ENCODE assay signal across 10 cellular contexts in the genomic region with DNA sequence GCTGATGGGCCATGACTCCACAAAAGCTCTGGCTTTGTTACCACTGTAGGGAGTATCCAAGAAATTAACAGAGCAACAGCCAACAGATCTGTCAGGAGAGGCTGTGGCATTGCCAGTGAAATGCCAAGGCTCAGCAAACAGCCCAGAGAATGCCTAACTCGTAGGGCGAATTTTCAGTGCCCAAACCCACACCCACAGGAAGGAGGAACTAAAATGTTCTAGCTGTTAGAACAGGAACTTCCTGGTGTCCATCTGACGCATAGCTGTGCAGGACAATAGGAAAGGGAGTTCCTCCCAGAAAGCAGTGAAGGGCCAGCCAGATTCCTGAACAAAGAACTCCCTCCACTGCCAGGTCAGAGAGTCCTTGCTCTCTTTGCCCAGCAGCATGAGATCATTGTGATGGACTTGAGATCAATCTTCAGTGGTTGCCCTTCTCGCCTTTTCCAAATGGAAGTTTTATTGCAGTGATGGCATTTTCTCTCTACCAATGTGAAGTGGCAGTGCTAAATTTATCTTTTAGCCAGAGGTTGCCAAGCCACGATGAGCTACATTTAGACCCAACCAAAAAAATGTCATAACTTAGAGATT.
DNase-seq lines count a peak whose midpoint lies in the region; ATAC-seq, FAIRE-seq and TF ChIP-seq lines count a peak whose summit lies in the region.
"Had no signal": no experiment of that assay in that cellular context is flagged by ENCODE, and none has a peak within 500 bp of the region (broad histone marks: within the 10 kb centered on the region; RNA-seq: fewer than 3 reads in every experiment).

No MANE protein-coding gene starts in this region.

- no peaks in the 10 kb centered on the region for H3K27me3 ChIP-seq in stomach smooth muscle (ENCODE audit: control insufficient read depth in 1 of 2, insufficient read depth in 2 of 2, low read length in 2 of 2)

- TF ChIP-seq CTCF in coronary artery (IDR thresholded peaks at IDR 0.05): no peak

- ATAC-seq in left lobe of liver: peak; percentile 61

- H3K4me3 ChIP-seq in coronary artery (peak overlapping the region; percentile 45), stomach smooth muscle (ENCODE audit: low read length in 2 of 2) (peak overlapping the region in 1 of 2 donors; percentile 22)

- H3K9me3 ChIP-seq in stomach smooth muscle (ENCODE audit: control insufficient read depth in 2 of 2, low read length in 2 of 2): no peaks in the 10 kb centered on the region

- DNase-seq in M059J (ENCODE audit: low read depth): peak; percentile 83
- DNase-seq in coronary artery (ENCODE audit: low spot score): peak; percentile 80
- no peak for DNase-seq in left lobe of liver (ENCODE audit: low spot score)
- no peak for DNase-seq in foreskin melanocyte
- no peak for DNase-seq in cortex of kidney (lab: John Stamatoyannopoulos, UW)
- no peak for DNase-seq in GM19239 (ENCODE audit: insufficient read length, low spot score)
- DNase-seq in retina: no peak
- DNase-seq: activated CD4-positive, alpha-beta memory T cell treated with anti-CD3 and anti-CD28 coated beads, Interleukin-2, amount 10 ng/mL, durations not matched to agents 7 days and 5 days; effector memory CD4-positive, alpha-beta T cell had no signal

- no peak overlapping the region for H3K9ac ChIP-seq in stomach smooth muscle (ENCODE audit: low read length in 2 of 2)

- H3K27ac ChIP-seq in coronary artery (peak overlapping the region; percentile 74 to 97), stomach smooth muscle (ENCODE audit: low read length) (peak overlapping the region; percentile 80)

- no peak for FAIRE-seq in GM19239 (lab: Jason Lieb, UNC)

- peaks cover 15% of the 10 kb centered on the region for H3K4me1 ChIP-seq in stomach smooth muscle (ENCODE audit: control insufficient read depth, insufficient read depth, low read length)

- no peaks in the 10 kb centered on the region for H3K36me3 ChIP-seq in stomach smooth muscle (ENCODE audit: control insufficient read depth in 2 of 2, insufficient read depth in 2 of 2, low read length in 2 of 2)

Comparison
In these comparisons a context has a peak if more than half of its experiments do, and no peak if none do; other contexts are left out.
1. DNase-seq: peak in M059J (single experiment) and coronary artery (single experiment); none in left lobe of liver (single experiment), foreskin melanocyte (single experiment), cortex of kidney (single experiment), GM19239 (single experiment) and retina (single experiment).